ENCODE assay signal across 8 cellular contexts in genomic region chr11:61814242-61814957, GRCh38.
DNase-seq lines count a peak whose midpoint lies in the region; TF ChIP-seq lines count a peak whose summit lies in the region.

No MANE protein-coding gene starts in this region.

- no peak overlapping the region for H3K27ac Mint-ChIP-seq in activated naive CD4-positive, alpha-beta T cell treated with anti-CD3 and anti-CD28 coated beads, Interleukin-2, amount 50 U/mL, for 24 hours

- no peak for TF ChIP-seq CTCF in GM13977 (IDR thresholded peaks at IDR 0.05; ENCODE audit: extremely low read depth, insufficient read depth, missing control alignments)

- H3K36me3 ChIP-seq in mucosa of rectum (ENCODE audit: control insufficient read depth in 2 of 2, insufficient read depth in 2 of 2, low read length in 2 of 2) = no peaks in the 10 kb centered on the region

- peak overlapping the region; percentile 91 for H3K4me3 Mint-ChIP-seq in activated naive CD4-positive, alpha-beta T cell treated with anti-CD3 and anti-CD28 coated beads, Interleukin-2, amount 50 U/mL, for 24 hours

- peak overlapping the region; percentile 61 to 83 for H3K4me3 ChIP-seq in mucosa of rectum (ENCODE audit: low read length in 2 of 2)

- H3K27me3 ChIP-seq in mucosa of rectum (ENCODE audit: control insufficient read depth in 2 of 2, insufficient read depth in 2 of 2, low read length in 2 of 2) = peaks cover 9 to 12% of the 10 kb centered on the region in 2 donors

- H3K9me3 Mint-ChIP-seq in activated naive CD4-positive, alpha-beta T cell treated with anti-CD3 and anti-CD28 coated beads, Interleukin-2, amount 50 U/mL, for 24 hours = no peaks in the 10 kb centered on the region

- H3K9ac ChIP-seq in mucosa of rectum (ENCODE audit: low read depth in 1 of 2, low read length in 2 of 2) = peak overlapping the region; percentile 14 to 74

- in situ Hi-C loops in GM13977 (cut with MboI; ENCODE audit: low pct_unique_long_range_greater_than_20kb, low sequenced_read_pairs, unreplicated experiment) = no loop called here

- no peak for DNase-seq in activated naive CD4-positive, alpha-beta T cell treated with anti-CD3 and anti-CD28 coated beads, Interleukin-2, amount 50 U/mL, for 16 hours
- DNase-seq in RPMI8226 (peak; percentile 42), ecto neural progenitor cell (ENCODE audit: low spot score) (peak; percentile 60), NCI-H510A (lab: John Stamatoyannopoulos, UW) (no peak), GM13977 (ENCODE audit: low spot score) (no peak), T1000 (lab: John Stamatoyannopoulos, UW) (no peak)

- peak overlapping the region; percentile 27 to 90 for H3K27ac ChIP-seq in mucosa of rectum (ENCODE audit: low read depth in 2 of 2, low read length in 2 of 2)

- H3K36me3 Mint-ChIP-seq in activated naive CD4-positive, alpha-beta T cell treated with anti-CD3 and anti-CD28 coated beads, Interleukin-2, amount 50 U/mL, for 24 hours = no peaks in the 10 kb centered on the region

- peaks cover 16% of the 10 kb centered on the region for H3K4me1 Mint-ChIP-seq in activated naive CD4-positive, alpha-beta T cell treated with anti-CD3 and anti-CD28 coated beads, Interleukin-2, amount 50 U/mL, for 24 hours

- no peaks in the 10 kb centered on the region for H3K9me3 ChIP-seq in mucosa of rectum (ENCODE audit: control insufficient read depth in 2 of 2, low read length in 2 of 2)

- peaks cover 13 to 15% of the 10 kb centered on the region in 2 donors for H3K4me1 ChIP-seq in mucosa of rectum (ENCODE audit: control insufficient read depth in 2 of 2, insufficient read depth in 2 of 2, low read length in 2 of 2)

- peaks cover 21% of the 10 kb centered on the region for H3K27me3 Mint-ChIP-seq in activated naive CD4-positive, alpha-beta T cell treated with anti-CD3 and anti-CD28 coated beads, Interleukin-2, amount 50 U/mL, for 24 hours

Comparison
In these comparisons a context has a peak if more than half of its experiments do, and no peak if none do; other contexts are left out.
1. DNase-seq: peak in RPMI8226 (single experiment) and ecto neural progenitor cell (single experiment); none in activated naive CD4-positive, alpha-beta T cell treated with anti-CD3 and anti-CD28 coated beads, Interleukin-2, amount 50 U/mL, for 16 hours (single experiment), NCI-H510A (single experiment), GM13977 (single experiment) and T1000 (single experiment).